ENCODE assay signal across 15 cellular contexts in the genomic region with DNA sequence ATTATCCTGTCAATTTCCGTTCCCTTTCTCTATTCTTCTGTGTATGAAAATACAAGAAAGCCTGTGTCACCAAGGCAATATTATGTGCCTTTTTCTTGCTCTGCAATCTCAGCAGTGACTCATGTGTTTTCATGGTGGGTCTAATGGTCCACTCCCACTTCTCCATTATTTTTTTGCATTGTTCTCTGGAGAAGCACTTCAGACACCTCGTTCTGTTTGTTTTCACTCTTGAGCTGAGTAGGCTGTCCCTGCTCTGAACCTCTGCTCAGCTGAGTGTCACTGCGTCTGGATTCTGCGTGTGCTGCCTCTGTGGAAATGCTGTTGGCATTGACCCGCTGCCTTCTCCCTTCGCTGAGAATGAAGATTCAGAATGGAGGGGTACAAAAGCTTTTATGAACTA.
DNase-seq lines count a peak whose midpoint lies in the region; ATAC-seq and TF ChIP-seq lines count a peak whose summit lies in the region.
"Had no signal": no experiment of that assay in that cellular context is flagged by ENCODE, and none has a peak within 500 bp of the region (broad histone marks: within the 10 kb centered on the region; RNA-seq: fewer than 3 reads in every experiment).

No MANE protein-coding gene starts in this region.

- H3K4me2 ChIP-seq in GM23248 (ENCODE audit: unreplicated experiment) (no peak overlapping the region), osteoblast (ENCODE audit: insufficient read depth, low read length) (no peak overlapping the region)

- POLR2A ChIA-PET in WTC11 (lab: Charles Lee), result no interaction called here

- H3K27me3 ChIP-seq in GM23248 (replicated peaks; ENCODE audit: insufficient read depth) (no peaks in the 10 kb centered on the region), osteoblast (ENCODE audit: insufficient read depth, low read length) (no peaks in the 10 kb centered on the region)
- H3K27me3 ChIP-seq: BE2C, gastrocnemius medialis had no signal

- peaks cover 67% of the 10 kb centered on the region for H3K4me1 Mint-ChIP-seq in WTC11

- CTCF ChIA-PET in WTC11 (lab: Charles Lee), result no interaction called here

- peaks cover 7% of the 10 kb centered on the region; the same call in 1 of the 2 replicates for H3F3A ChIP-seq in GM23248 (ENCODE audit: insufficient read depth)

- no peaks in the 10 kb centered on the region for H3K27me3 Mint-ChIP-seq in WTC11 (ENCODE audit: low read depth)
- H3K27me3 Mint-ChIP-seq: naive thymus-derived CD8-positive, alpha-beta T cell had no signal

- no peak overlapping the region for H3K4me3 Mint-ChIP-seq in WTC11
- H3K4me3 Mint-ChIP-seq: naive thymus-derived CD8-positive, alpha-beta T cell had no signal

- H3K9me3 ChIP-seq in GM23248 (ENCODE audit: low read depth), result no peaks in the 10 kb centered on the region
- no peaks in the 10 kb centered on the region for H3K9me3 ChIP-seq in mesodermal cell (ENCODE audit: control insufficient read depth, low read length)
- no peaks in the 10 kb centered on the region for H3K9me3 ChIP-seq in osteoblast (ENCODE audit: low read depth, low read length)
- H3K9me3 ChIP-seq: BE2C, gastrocnemius medialis had no signal

- no peaks in the 10 kb centered on the region for H3K9me2 ChIP-seq in GM23248 (ENCODE audit: insufficient read depth)

- no peak overlapping the region for H3K4me3 ChIP-seq in GM23248
- H3K4me3 ChIP-seq in mesodermal cell (ENCODE audit: extremely low read depth, insufficient read depth, low read length, poor library complexity, severe bottlenecking), result no peak overlapping the region
- no peak overlapping the region for H3K4me3 ChIP-seq in osteoblast (ENCODE audit: insufficient read depth, low read length)
- H3K4me3 ChIP-seq: gastrocnemius medialis had no signal

- DNase-seq in GM23248 (peak; percentile 21), NCI-H187 treated with DMSO at 0.1 percent for 48 hours (lab: John Stamatoyannopoulos, UW) (peak; percentile 90), WTC11 (ENCODE audit: low spot score) (no peak), osteoblast (ENCODE audit: insufficient read length, low spot score, missing footprints) (no peak), HUDEP-2 (lab: John Stamatoyannopoulos, UW; ENCODE audit: unreplicated experiment in 76 of 76) (no peak)
- DNase-seq: activated CD8-positive, alpha-beta memory T cell treated with anti-CD3 and anti-CD28 coated beads, Interleukin-2, amount 50 U/mL, for 48 hours; BE2C; effector CD8-positive, alpha-beta T cell; gastrocnemius medialis; kidney; naive thymus-derived CD8-positive, alpha-beta T cell had no signal

- H3K27ac Mint-ChIP-seq in WTC11, result peak overlapping the region; percentile 21; the same call in 1 of the 2 replicates

- ATAC-seq in WTC11 (no peak), HG02970 (IDR thresholded peaks at IDR 0.05; ENCODE audit: low FRiP score, unreplicated experiment) (no peak), HG02763 (IDR thresholded peaks at IDR 0.05; ENCODE audit: unreplicated experiment) (no peak)
- ATAC-seq: activated CD4-positive, CD25-positive, alpha-beta regulatory T cell treated with anti-CD3 and anti-CD28 coated beads, Interleukin-2, amount 50 U/mL, for 24 hours; gastrocnemius medialis; naive thymus-derived CD8-positive, alpha-beta T cell had no signal

- in situ Hi-C loops in GM23248 (cut with MboI), result no loop called here

- H3K36me3 Mint-ChIP-seq in WTC11, result peaks cover 4% of the 10 kb centered on the region; the same call in 1 of the 2 replicates

- no peaks in the 10 kb centered on the region for H4K20me1 ChIP-seq in GM23248 (ENCODE audit: insufficient read depth)
- peaks cover 7% of the 10 kb centered on the region for H4K20me1 ChIP-seq in osteoblast (ENCODE audit: insufficient read depth, low read length)

- H3K4me1 ChIP-seq in GM23248 (ENCODE audit: insufficient read depth) (peaks cover 12% of the 10 kb centered on the region), mesodermal cell (ENCODE audit: control insufficient read depth, insufficient read depth, low read length, poor library complexity, severe bottlenecking) (peaks cover 32% of the 10 kb centered on the region), osteoblast (ENCODE audit: insufficient read depth, low read length) (peaks cover 5% of the 10 kb centered on the region)

- H3K79me2 ChIP-seq in GM23248 (ENCODE audit: insufficient read depth) (peaks cover 42% of the 10 kb centered on the region), osteoblast (ENCODE audit: insufficient read depth, low read length) (peaks cover 3% of the 10 kb centered on the region)

- H3K36me3 ChIP-seq in GM23248 (ENCODE audit: low read depth) (no peaks in the 10 kb centered on the region), mesodermal cell (ENCODE audit: control insufficient read depth, insufficient read depth, low read length) (peaks cover 28% of the 10 kb centered on the region), osteoblast (ENCODE audit: insufficient read depth, low read length) (no peaks in the 10 kb centered on the region)
- H3K36me3 ChIP-seq: gastrocnemius medialis had no signal

- H2AFZ ChIP-seq in GM23248 (no peak overlapping the region), osteoblast (ENCODE audit: low read length) (no peak overlapping the region)

- H3K9me3 Mint-ChIP-seq in WTC11, result no peaks in the 10 kb centered on the region
- H3K9me3 Mint-ChIP-seq: naive thymus-derived CD8-positive, alpha-beta T cell had no signal

- H3K27ac ChIP-seq in GM23248 (no peak overlapping the region), mesodermal cell (ENCODE audit: low read depth, low read length, severe bottlenecking) (peak overlapping the region; percentile 51), osteoblast (ENCODE audit: low read depth, low read length) (no peak overlapping the region)
- H3K27ac ChIP-seq: gastrocnemius medialis had no signal

- no peak overlapping the region for H3K9ac ChIP-seq in GM23248

- no peak for TF ChIP-seq CTCF in WTC11 (IDR thresholded peaks at IDR 0.05)
- no peak for TF ChIP-seq CTCF in osteoblast (IDR thresholded peaks at IDR 0.05; ENCODE audit: extremely low read depth, low read depth, low read length)

- 75 to 80% methylated on average over 6 of the region's 6 CpGs for WGBS in GM23248 (ENCODE audit: low coverage in 1 of 2, low lambda C conversion rate in 2 of 2, missing lambda C conversion rate in 2 of 2), 2 experiments
- WGBS in mesodermal cell (ENCODE audit: insufficient coverage in 2 of 2), 2 experiments, result 81 to 88% methylated on average over 5 to 6 of the region's 6 CpGs

TF ChIP-seq in WTC11, 78 proteins besides CTCF, POLR2A, EP300 and RAD21 (continues in another document):
- TF ChIP-seq, protein P1, sequence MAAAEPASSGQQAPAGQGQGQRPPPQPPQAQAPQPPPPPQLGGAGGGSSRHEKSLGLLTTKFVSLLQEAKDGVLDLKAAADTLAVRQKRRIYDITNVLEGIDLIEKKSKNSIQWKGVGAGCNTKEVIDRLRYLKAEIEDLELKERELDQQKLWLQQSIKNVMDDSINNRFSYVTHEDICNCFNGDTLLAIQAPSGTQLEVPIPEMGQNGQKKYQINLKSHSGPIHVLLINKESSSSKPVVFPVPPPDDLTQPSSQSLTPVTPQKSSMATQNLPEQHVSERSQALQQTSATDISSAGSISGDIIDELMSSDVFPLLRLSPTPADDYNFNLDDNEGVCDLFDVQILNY (CRISPR knock-in tag; IDR thresholded peaks at IDR 0.05), result no peak
- TF ChIP-seq ELF4 (CRISPR knock-in tag; IDR thresholded peaks at IDR 0.05; ENCODE audit: low read depth) (no peak), GRHL2 (CRISPR knock-in tag; IDR thresholded peaks at IDR 0.05; ENCODE audit: insufficient replicate concordance, severe bottlenecking) (no peak)
- TF ChIP-seq, protein P2, sequence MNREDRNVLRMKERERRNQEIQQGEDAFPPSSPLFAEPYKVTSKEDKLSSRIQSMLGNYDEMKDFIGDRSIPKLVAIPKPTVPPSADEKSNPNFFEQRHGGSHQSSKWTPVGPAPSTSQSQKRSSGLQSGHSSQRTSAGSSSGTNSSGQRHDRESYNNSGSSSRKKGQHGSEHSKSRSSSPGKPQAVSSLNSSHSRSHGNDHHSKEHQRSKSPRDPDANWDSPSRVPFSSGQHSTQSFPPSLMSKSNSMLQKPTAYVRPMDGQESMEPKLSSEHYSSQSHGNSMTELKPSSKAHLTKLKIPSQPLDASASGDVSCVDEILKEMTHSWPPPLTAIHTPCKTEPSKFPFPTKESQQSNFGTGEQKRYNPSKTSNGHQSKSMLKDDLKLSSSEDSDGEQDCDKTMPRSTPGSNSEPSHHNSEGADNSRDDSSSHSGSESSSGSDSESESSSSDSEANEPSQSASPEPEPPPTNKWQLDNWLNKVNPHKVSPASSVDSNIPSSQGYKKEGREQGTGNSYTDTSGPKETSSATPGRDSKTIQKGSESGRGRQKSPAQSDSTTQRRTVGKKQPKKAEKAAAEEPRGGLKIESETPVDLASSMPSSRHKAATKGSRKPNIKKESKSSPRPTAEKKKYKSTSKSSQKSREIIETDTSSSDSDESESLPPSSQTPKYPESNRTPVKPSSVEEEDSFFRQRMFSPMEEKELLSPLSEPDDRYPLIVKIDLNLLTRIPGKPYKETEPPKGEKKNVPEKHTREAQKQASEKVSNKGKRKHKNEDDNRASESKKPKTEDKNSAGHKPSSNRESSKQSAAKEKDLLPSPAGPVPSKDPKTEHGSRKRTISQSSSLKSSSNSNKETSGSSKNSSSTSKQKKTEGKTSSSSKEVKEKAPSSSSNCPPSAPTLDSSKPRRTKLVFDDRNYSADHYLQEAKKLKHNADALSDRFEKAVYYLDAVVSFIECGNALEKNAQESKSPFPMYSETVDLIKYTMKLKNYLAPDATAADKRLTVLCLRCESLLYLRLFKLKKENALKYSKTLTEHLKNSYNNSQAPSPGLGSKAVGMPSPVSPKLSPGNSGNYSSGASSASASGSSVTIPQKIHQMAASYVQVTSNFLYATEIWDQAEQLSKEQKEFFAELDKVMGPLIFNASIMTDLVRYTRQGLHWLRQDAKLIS (CRISPR knock-in tag; IDR thresholded peaks at IDR 0.05; ENCODE audit: borderline replicate concordance), result no peak

Comparison
In these comparisons a context has a peak if more than half of its experiments do, and no peak if none do; other contexts are left out.
1. DNase-seq: peak in GM23248 (single experiment) and NCI-H187 treated with DMSO at 0.1 percent for 48 hours (single experiment); none in WTC11 (single experiment), osteoblast (single experiment) and HUDEP-2 (0 of 76).